Comparison of ENCODE assay signal across 36 cellular contexts in genomic region chr2:118166242-118166641, GRCh38.
"Had no signal": no experiment of that assay in that cellular context is flagged by ENCODE, and none has a peak within 500 bp of the region (broad histone marks: within the 10 kb centered on the region; RNA-seq: fewer than 3 reads in every experiment).

No MANE protein-coding gene starts in this region.

- H3K9me3 ChIP-seq: adrenal gland, body of pancreas had no signal

- H3K27ac ChIP-seq: adrenal gland, body of pancreas, brain microvascular endothelial cell, breast epithelium, VCaP had no signal

- H3K36me3 Mint-ChIP-seq: activated CD4-positive, alpha-beta memory T cell treated with anti-CD3 and anti-CD28 coated beads for 36 hours; activated naive CD8-positive, alpha-beta T cell treated with anti-CD3 and anti-CD28 coated beads for 36 hours had no signal

- H3K36me3 ChIP-seq: adrenal gland, brain microvascular endothelial cell, breast epithelium had no signal

- H3K27ac Mint-ChIP-seq: activated B cell treated with CpG ODN at 0.5 μM for 24 hours; activated CD4-positive, alpha-beta memory T cell treated with anti-CD3 and anti-CD28 coated beads for 36 hours; activated CD4-positive, alpha-beta T cell treated with anti-CD3 and anti-CD28 coated beads, Interleukin-2, amount 10 ng/mL, durations not matched to agents 24 days and 14 days; activated CD8-positive, alpha-beta T cell treated with anti-CD3 and anti-CD28 coated beads for 36 hours; activated naive CD4-positive, alpha-beta T cell treated with anti-CD3 and anti-CD28 coated beads for 36 hours; activated naive CD4-positive, alpha-beta T cell treated with anti-CD3 and anti-CD28 coated beads, Interleukin-2, amount 50 U/mL, for 72 hours; activated naive CD8-positive, alpha-beta T cell treated with anti-CD3 and anti-CD28 coated beads for 36 hours; activated T-cell treated with anti-CD3 and anti-CD28 coated beads, Interleukin-2, amount 50 U/mL, for 72 hours; activated T-helper 1 cell treated with anti-CD3 and anti-CD28 coated beads, Interleukin-12 subunit alpha, Interleukin-12 subunit beta, Interleukin-2, Interleukin-4 antibody, amounts not matched to agents 30 ng/mL and 10 ng/mL and 1 ng/mL, durations not matched to agents 14 hours and 24 hours and 36 hours; T-helper 2 cell treated with Interferon-gamma antibody and Interleukin-4, amounts not matched to agents 5 μg/mL and 100 μg/mL, for 36 hours had no signal

- H3K4me3 Mint-ChIP-seq: activated B cell treated with CpG ODN at 0.5 μM for 24 hours; activated CD4-positive, alpha-beta memory T cell treated with anti-CD3 and anti-CD28 coated beads for 36 hours; activated CD4-positive, alpha-beta T cell treated with anti-CD3 and anti-CD28 coated beads, Interleukin-2, amount 10 ng/mL, durations not matched to agents 24 days and 14 days; activated CD8-positive, alpha-beta T cell treated with anti-CD3 and anti-CD28 coated beads for 36 hours; activated naive CD4-positive, alpha-beta T cell treated with anti-CD3 and anti-CD28 coated beads for 36 hours; activated naive CD8-positive, alpha-beta T cell treated with anti-CD3 and anti-CD28 coated beads for 36 hours; activated T-cell treated with anti-CD3 and anti-CD28 coated beads, Interleukin-2, amount 50 U/mL, for 4 hours; activated T-cell treated with anti-CD3 and anti-CD28 coated beads, Interleukin-2, amount 50 U/mL, for 72 hours; activated T-helper 1 cell treated with anti-CD3 and anti-CD28 coated beads, Interleukin-12 subunit alpha, Interleukin-12 subunit beta, Interleukin-2, Interleukin-4 antibody, amounts not matched to agents 30 ng/mL and 10 ng/mL and 1 ng/mL, durations not matched to agents 14 hours and 24 hours and 36 hours; activated T-helper 17 cell treated with anti-CD3 and anti-CD28 coated beads, Interleukin-2, amount 50 U/mL, for 72 hours; T-helper 2 cell treated with Interferon-gamma antibody and Interleukin-4, amounts not matched to agents 5 μg/mL and 100 μg/mL, for 36 hours had no signal

- H3K4me1 Mint-ChIP-seq: activated CD4-positive, alpha-beta T cell treated with anti-CD3 and anti-CD28 coated beads, Interleukin-2, amount 10 ng/mL, durations not matched to agents 24 days and 14 days; activated T-helper 17 cell treated with anti-CD3 and anti-CD28 coated beads, Interleukin-2, amount 50 U/mL, for 72 hours had no signal

- H3K4me3 ChIP-seq: adrenal gland, body of pancreas, breast epithelium had no signal

- FAIRE-seq: astrocyte, colon, TTC549 had no signal

- DNase-seq: activated B cell treated with CpG ODN at 0.5 μM for 24 hours; activated CD4-positive, alpha-beta memory T cell treated with anti-CD3 and anti-CD28 coated beads for 36 hours; activated CD4-positive, alpha-beta T cell treated with anti-CD3 and anti-CD28 coated beads for 4 hours; activated CD4-positive, alpha-beta T cell treated with anti-CD3 and anti-CD28 coated beads, Interleukin-2, amount 10 ng/mL, durations not matched to agents 24 days and 14 days; activated CD4-positive, alpha-beta T cell treated with anti-CD3 and anti-CD28 coated beads, Interleukin-2, amount 50 U/mL, for 1 hour; activated CD4-positive, alpha-beta T cell treated with anti-CD3 and anti-CD28 coated beads, Interleukin-2, amount 50 U/mL, for 4 hours; activated CD4-positive, CD25-positive, alpha-beta regulatory T cell treated with anti-CD3 and anti-CD28 coated beads, Interleukin-2, amount 50 U/mL, for 72 hours; activated CD8-positive, alpha-beta memory T cell treated with anti-CD3 and anti-CD28 coated beads, Interleukin-2, amount 50 U/mL, for 4 hours; activated CD8-positive, alpha-beta T cell treated with anti-CD3 and anti-CD28 coated beads for 36 hours; activated effector memory CD4-positive, alpha-beta T cell treated with anti-CD3 and anti-CD28 coated beads, Interleukin-2, amount 50 U/mL, for 16 hours; activated gamma-delta T cell treated with Interleukin-2 at 50 U/mL for 16 hours; activated naive CD4-positive, alpha-beta T cell; activated naive CD4-positive, alpha-beta T cell treated with anti-CD3 and anti-CD28 coated beads for 36 hours; activated naive CD4-positive, alpha-beta T cell treated with anti-CD3 and anti-CD28 coated beads, Interleukin-2, amount 50 U/mL, for 16 hours; activated naive CD8-positive, alpha-beta T cell treated with anti-CD3 and anti-CD28 coated beads for 36 hours; activated T-cell treated with anti-CD3 and anti-CD28 coated beads for 4 hours; activated T-cell treated with anti-CD3 and anti-CD28 coated beads, Interleukin-2, amount 50 U/mL, for 1 hour; activated T-cell treated with anti-CD3 and anti-CD28 coated beads, Interleukin-2, amount 50 U/mL, for 4 hours; activated T-cell treated with anti-CD3 and anti-CD28 coated beads, Interleukin-2, amount 50 U/mL, for 72 hours; adrenal gland; amniotic stem cell; aorta; body of pancreas; brain microvascular endothelial cell; central memory CD4-positive, alpha-beta T cell; T-helper 2 cell; T-helper 9 cell had no signal

- H3K4me1 ChIP-seq: body of pancreas, breast epithelium had no signal

- ATAC-seq: activated CD8-positive, alpha-beta T cell treated with anti-CD3 and anti-CD28 coated beads for 36 hours; activated naive CD4-positive, alpha-beta T cell treated with anti-CD3 and anti-CD28 coated beads, Interleukin-2, amount 50 U/mL, for 72 hours; activated T-cell treated with anti-CD3 and anti-CD28 coated beads, Interleukin-2, amount 50 U/mL, for 4 hours; activated T-cell treated with anti-CD3 and anti-CD28 coated beads, Interleukin-2, amount 50 U/mL, for 72 hours; activated T-helper 17 cell treated with anti-CD3 and anti-CD28 coated beads, Interleukin-2, amount 50 U/mL, for 72 hours; body of pancreas had no signal

- H3K9me3 Mint-ChIP-seq: activated CD4-positive, alpha-beta memory T cell treated with anti-CD3 and anti-CD28 coated beads for 36 hours; activated T-helper 17 cell treated with anti-CD3 and anti-CD28 coated beads, Interleukin-2, amount 50 U/mL, for 72 hours had no signal

- H3K27me3 ChIP-seq: adrenal gland, body of pancreas, brain microvascular endothelial cell, breast epithelium had no signal
